ENCODE assay signal across 21 cellular contexts in genomic region chr15:40062816-40063562, GRCh38. TPM values are rescaled to one million over a fixed set of nuclear protein-coding genes. Genes with fewer than 3 reads are reported as not detected.
DNase-seq lines count a peak whose midpoint lies in the region; ATAC-seq and TF ChIP-seq lines count a peak whose summit lies in the region.
"Had no signal": no experiment of that assay in that cellular context is flagged by ENCODE, and none has a peak within 500 bp of the region (broad histone marks: within the 10 kb centered on the region; RNA-seq: fewer than 3 reads in every experiment).

No MANE protein-coding gene starts in this region.

- no peak overlapping the region for H3K14ac ChIP-seq in mesenchymal stem cell (ENCODE audit: low read length in 2 of 2)

- peak overlapping the region in 1 of 2 experiments; percentile 86 for H3K18ac ChIP-seq in mesenchymal stem cell (ENCODE audit: low read depth in 1 of 2, low read length in 2 of 2)

- H3K27ac Mint-ChIP-seq in activated CD4-positive, alpha-beta T cell treated with anti-CD3 and anti-CD28 coated beads, Interleukin-2, amount 10 ng/mL, durations not matched to agents 24 days and 14 days, result peak overlapping the region; percentile 35
- H3K27ac Mint-ChIP-seq in stimulated activated naive B cell treated with anti-CD40 and anti-IgM and Interleukin-4, amounts not matched to agents 10 μg/mL and 1 μg/mL and 100 μg/mL, for 72 hours, result peak overlapping the region; percentile 63
- H3K27ac Mint-ChIP-seq: activated CD8-positive, alpha-beta memory T cell treated with anti-CD3 and anti-CD28 coated beads, Interleukin-2, amount 10 ng/mL, durations not matched to agents 7 days and 5 days; H9; WTC11 had no signal

- no peaks in the 10 kb centered on the region for H3K36me3 ChIP-seq in RWPE2 (ENCODE audit: low read depth)
- no peaks in the 10 kb centered on the region for H3K36me3 ChIP-seq in mesenchymal stem cell (ENCODE audit: control insufficient read depth in 1 of 2, insufficient read depth in 2 of 2, low read depth in 1 of 2, low read length in 2 of 2)
- H3K36me3 ChIP-seq: MG63 had no signal

- H3K4me3 Mint-ChIP-seq in activated CD4-positive, alpha-beta T cell treated with anti-CD3 and anti-CD28 coated beads, Interleukin-2, amount 10 ng/mL, durations not matched to agents 24 days and 14 days, result no peak overlapping the region
- no peak overlapping the region for H3K4me3 Mint-ChIP-seq in stimulated activated naive B cell treated with anti-CD40 and anti-IgM and Interleukin-4, amounts not matched to agents 10 μg/mL and 1 μg/mL and 100 μg/mL, for 72 hours
- H3K4me3 Mint-ChIP-seq: activated CD8-positive, alpha-beta memory T cell treated with anti-CD3 and anti-CD28 coated beads, Interleukin-2, amount 10 ng/mL, durations not matched to agents 7 days and 5 days; CD8-positive, alpha-beta T cell; H9; T-cell; WTC11 had no signal

- H3K27me3 Mint-ChIP-seq in activated CD4-positive, alpha-beta T cell treated with anti-CD3 and anti-CD28 coated beads, Interleukin-2, amount 10 ng/mL, durations not matched to agents 24 days and 14 days, result no peaks in the 10 kb centered on the region
- no peaks in the 10 kb centered on the region for H3K27me3 Mint-ChIP-seq in stimulated activated naive B cell treated with anti-CD40 and anti-IgM and Interleukin-4, amounts not matched to agents 10 μg/mL and 1 μg/mL and 100 μg/mL, for 72 hours
- H3K27me3 Mint-ChIP-seq: activated CD8-positive, alpha-beta memory T cell treated with anti-CD3 and anti-CD28 coated beads, Interleukin-2, amount 10 ng/mL, durations not matched to agents 7 days and 5 days; naive thymus-derived CD4-positive, alpha-beta T cell; T-cell had no signal

- peak overlapping the region; percentile 48 for H3K27ac ChIP-seq in RWPE2 (ENCODE audit: poor library complexity, severe bottlenecking)
- peak overlapping the region; percentile 88 for H3K27ac ChIP-seq in mesenchymal stem cell (ENCODE audit: low read length, poor library complexity, severe bottlenecking)
- H3K27ac ChIP-seq: 22Rv1, body of pancreas, hepatocyte had no signal

- peak overlapping the region; percentile 62 to 67 for H3K4ac ChIP-seq in mesenchymal stem cell (ENCODE audit: low read depth in 1 of 2, low read length in 2 of 2)

- H3K27me3 ChIP-seq in RWPE2 (ENCODE audit: insufficient read depth, poor library complexity, severe bottlenecking) (no peaks in the 10 kb centered on the region), mesenchymal stem cell (ENCODE audit: control insufficient read depth in 1 of 2, insufficient read depth in 1 of 2, low read length in 2 of 2) (no peaks in the 10 kb centered on the region)
- H3K27me3 ChIP-seq: body of pancreas, hepatocyte, MG63 had no signal

- peaks cover 34% of the 10 kb centered on the region for H3K4me1 Mint-ChIP-seq in activated CD4-positive, alpha-beta T cell treated with anti-CD3 and anti-CD28 coated beads, Interleukin-2, amount 10 ng/mL, durations not matched to agents 24 days and 14 days
- H3K4me1 Mint-ChIP-seq in stimulated activated naive B cell treated with anti-CD40 and anti-IgM and Interleukin-4, amounts not matched to agents 10 μg/mL and 1 μg/mL and 100 μg/mL, for 72 hours, result peaks cover 32 to 37% of the 10 kb centered on the region in 2 donors

- 93% methylated on average over 7 of the region's 10 CpGs for WGBS in mesenchymal stem cell

- H3K79me1 ChIP-seq in mesenchymal stem cell (replicated peaks; ENCODE audit: low read length, poor library complexity, severe bottlenecking), result no peaks in the 10 kb centered on the region

- ATAC-seq in RWPE2 (ENCODE audit: low read depth), result peak; percentile 1; the same call in 1 of the 3 replicates
- ATAC-seq in stimulated activated naive B cell treated with anti-CD40 and anti-IgM and Interleukin-4, amounts not matched to agents 10 μg/mL and 1 μg/mL and 100 μg/mL, for 72 hours (replicated peaks), result no peak
- ATAC-seq in GM19351 (IDR thresholded peaks at IDR 0.05; ENCODE audit: unreplicated experiment), result no peak
- ATAC-seq: activated CD8-positive, alpha-beta memory T cell treated with anti-CD3 and anti-CD28 coated beads, Interleukin-2, amount 10 ng/mL, durations not matched to agents 7 days and 5 days; body of pancreas; CD8-positive, alpha-beta T cell; naive thymus-derived CD4-positive, alpha-beta T cell; T-cell; WTC11 had no signal

- peak overlapping the region; percentile 71 for H4K91ac ChIP-seq in mesenchymal stem cell (ENCODE audit: low read length)

- no peak overlapping the region for H3K9ac ChIP-seq in mesenchymal stem cell (ENCODE audit: low read length)

- H3K36me3 Mint-ChIP-seq in activated CD4-positive, alpha-beta T cell treated with anti-CD3 and anti-CD28 coated beads, Interleukin-2, amount 10 ng/mL, durations not matched to agents 24 days and 14 days (ENCODE audit: low read depth), result peaks cover 11% of the 10 kb centered on the region
- H3K36me3 Mint-ChIP-seq in stimulated activated naive B cell treated with anti-CD40 and anti-IgM and Interleukin-4, amounts not matched to agents 10 μg/mL and 1 μg/mL and 100 μg/mL, for 72 hours, result peaks cover 5 to 7% of the 10 kb centered on the region in 2 donors
- H3K36me3 Mint-ChIP-seq: WTC11 had no signal

- TF ChIP-seq CTCF in RWPE2 (IDR thresholded peaks at IDR 0.05; ENCODE audit: poor library complexity, severe bottlenecking), result no peak

- H2BK120ac ChIP-seq in mesenchymal stem cell (ENCODE audit: low read depth, low read length), result no peak overlapping the region

- no peak overlapping the region for H2AFZ ChIP-seq in mesenchymal stem cell (ENCODE audit: low read depth, low read length)
- H2AFZ ChIP-seq: hepatocyte had no signal

- no peak overlapping the region for H3K4me3 ChIP-seq in RWPE2 (ENCODE audit: severe bottlenecking)
- H3K4me3 ChIP-seq in mesenchymal stem cell (ENCODE audit: insufficient read depth in 1 of 2, low read depth in 1 of 2, low read length in 2 of 2), result no peak overlapping the region
- H3K4me3 ChIP-seq: body of pancreas, hepatocyte, MG63 had no signal

- H2BK15ac ChIP-seq in mesenchymal stem cell (ENCODE audit: low read depth, poor library complexity, severe bottlenecking), result peak overlapping the region; percentile 9

- H3K23ac ChIP-seq in mesenchymal stem cell (ENCODE audit: low read length in 2 of 2), result no peak overlapping the region

- H4K8ac ChIP-seq in mesenchymal stem cell (ENCODE audit: low read length), result peak overlapping the region; percentile 24

- peaks cover 35% of the 10 kb centered on the region for H3K4me1 ChIP-seq in RWPE2 (ENCODE audit: insufficient read depth, poor library complexity, severe bottlenecking)
- H3K4me1 ChIP-seq in mesenchymal stem cell (ENCODE audit: control insufficient read depth, insufficient read depth, low read depth, low read length), result peaks cover 23% of the 10 kb centered on the region

- H3K4me2 ChIP-seq in mesenchymal stem cell (ENCODE audit: low read length, poor library complexity, severe bottlenecking), result no peak overlapping the region
- H3K4me2 ChIP-seq: hepatocyte had no signal

- intact Hi-C loops in activated CD4-positive, alpha-beta T cell treated with anti-CD3 and anti-CD28 coated beads, Interleukin-2, amount 10 ng/mL, durations not matched to agents 24 days and 14 days (cut with micrococcal nuclease), result no loop called here

- peak overlapping the region; percentile 86 for H2BK5ac ChIP-seq in mesenchymal stem cell (ENCODE audit: low read depth, low read length, poor library complexity, severe bottlenecking)

- peak overlapping the region; percentile 84 to 89 for H2BK12ac ChIP-seq in mesenchymal stem cell (ENCODE audit: low read length in 2 of 2)

- peak overlapping the region; percentile 94 for H2AK5ac ChIP-seq in mesenchymal stem cell (ENCODE audit: low read length, severe bottlenecking)

- no peak for DNase-seq in activated CD4-positive, alpha-beta T cell treated with anti-CD3 and anti-CD28 coated beads, Interleukin-2, amount 10 ng/mL, durations not matched to agents 24 days and 14 days
- DNase-seq in activated CD4-positive, alpha-beta T cell treated with anti-CD3 and anti-CD28 coated beads, Interleukin-2, amount 50 U/mL, for 1 hour, result no peak
- DNase-seq in RWPE2 (ENCODE audit: low spot score), result no peak
- no peak for DNase-seq in mesenchymal stem cell
- no peak for DNase-seq in stimulated activated naive B cell treated with anti-CD40 and anti-IgM and Interleukin-4, amounts not matched to agents 10 μg/mL and 1 μg/mL and 100 μg/mL, for 72 hours
- no peak for DNase-seq in SW480 (ENCODE audit: low spot score)
- no peak for DNase-seq in NK-92 treated with Interleukin-12 subunit alpha and Interleukin-12 subunit beta, amount 100 ng/mL, for 24 hours (lab: John Stamatoyannopoulos, UW)
- DNase-seq: activated CD8-positive, alpha-beta memory T cell treated with anti-CD3 and anti-CD28 coated beads, Interleukin-2, amount 10 ng/mL, durations not matched to agents 7 days and 5 days; body of pancreas; CD8-positive, alpha-beta T cell; H9; naive thymus-derived CD4-positive, alpha-beta T cell; NCI-H187; NCI-H510A treated with DMSO at 0.1 percent for 48 hours; stimulated activated CD4-positive, alpha-beta T cell treated with anti-CD3 and anti-CD28 coated beads, Interleukin-2, amount 100 ng/mL, for 24 hours; T-cell had no signal

- no peaks in the 10 kb centered on the region for H3K9me3 Mint-ChIP-seq in activated CD4-positive, alpha-beta T cell treated with anti-CD3 and anti-CD28 coated beads, Interleukin-2, amount 10 ng/mL, durations not matched to agents 24 days and 14 days
- H3K9me3 Mint-ChIP-seq in stimulated activated naive B cell treated with anti-CD40 and anti-IgM and Interleukin-4, amounts not matched to agents 10 μg/mL and 1 μg/mL and 100 μg/mL, for 72 hours, result no peaks in the 10 kb centered on the region
- H3K9me3 Mint-ChIP-seq: CD8-positive, alpha-beta T cell; H9; naive thymus-derived CD4-positive, alpha-beta T cell; T-cell; WTC11 had no signal

- H3K9me3 ChIP-seq in RWPE2 (ENCODE audit: severe bottlenecking), result no peaks in the 10 kb centered on the region
- no peaks in the 10 kb centered on the region for H3K9me3 ChIP-seq in mesenchymal stem cell (ENCODE audit: control insufficient read depth, low read length)
- H3K9me3 ChIP-seq: body of pancreas, MG63 had no signal

RNA-seq across cellular contexts. Expression of gene SRP14, which starts 24.0 kb away (rescaled TPM):
- 153 and 155 TPM in 2 replicates for total RNA-seq in activated CD4-positive, alpha-beta T cell treated with anti-CD3 and anti-CD28 coated beads, Interleukin-2, amount 10 ng/mL, durations not matched to agents 24 days and 14 days
- 684 TPM for polyA plus RNA-seq in mesenchymal stem cell (2013, experiment 1 of 2)
- 720 TPM for polyA plus RNA-seq in mesenchymal stem cell (2013, experiment 2 of 2)

RNA-seq across cellular contexts. Expression of gene BMF, which starts 45.7 kb away (rescaled TPM):
- total RNA-seq in activated CD4-positive, alpha-beta T cell treated with anti-CD3 and anti-CD28 coated beads, Interleukin-2, amount 10 ng/mL, durations not matched to agents 24 days and 14 days, result 8.4 and 9.1 TPM in 2 replicates
- polyA plus RNA-seq in mesenchymal stem cell (2013, experiment 1 of 2), result 18.5 TPM
- polyA plus RNA-seq in mesenchymal stem cell (2013, experiment 2 of 2), result 17.8 TPM
